ENCODE assay signal across 21 cellular contexts in the genomic region with DNA sequence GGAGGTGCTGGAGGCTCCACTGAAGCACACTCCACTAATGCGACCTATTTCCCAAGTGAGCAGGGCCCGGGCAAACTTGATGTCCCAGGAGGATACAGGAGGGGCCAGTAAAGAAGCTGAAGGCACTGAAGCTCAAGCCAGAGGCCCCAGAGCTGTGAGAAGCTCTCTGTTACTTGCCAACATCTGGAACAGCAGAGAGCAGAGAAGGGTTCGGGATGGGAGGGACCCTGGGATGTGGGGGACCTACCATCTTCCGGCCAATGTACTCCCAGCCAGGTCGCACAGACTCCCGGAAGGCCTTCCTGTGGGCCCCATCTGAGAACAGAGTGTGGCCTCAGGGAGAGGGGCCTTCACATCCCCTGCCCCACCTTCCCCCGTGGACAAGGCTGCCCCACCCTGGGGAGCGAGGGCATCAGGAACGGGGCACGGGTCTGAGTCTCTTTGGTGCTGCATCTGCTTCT. TPM values are rescaled to one million over a fixed set of nuclear protein-coding genes. Genes with fewer than 3 reads are reported as not detected.
DNase-seq lines count a peak whose midpoint lies in the region; ATAC-seq and TF ChIP-seq lines count a peak whose summit lies in the region.
"Had no signal": no experiment of that assay in that cellular context is flagged by ENCODE, and none has a peak within 500 bp of the region (broad histone marks: within the 10 kb centered on the region; RNA-seq: fewer than 3 reads in every experiment).

No MANE protein-coding gene starts in this region.

- H3K4me1 Mint-ChIP-seq in mesothelial cell of epicardium = no peaks in the 10 kb centered on the region

- intact Hi-C loops in left ventricle myocardium inferior (cut with micrococcal nuclease) = no loop called here
- intact Hi-C loops in Right ventricle myocardium inferior (cut with DNase I) = no loop called here
- intact Hi-C loops in posterior vena cava (cut with DNase I) = no loop called here

- H3K9me3 ChIP-seq in left ventricle myocardium inferior (replicated peaks) = no peaks in the 10 kb centered on the region
- H3K9me3 ChIP-seq: HAP-1 had no signal

- no peak for ATAC-seq in Right ventricle myocardium inferior
- ATAC-seq in GM19023 (IDR thresholded peaks at IDR 0.05; ENCODE audit: unreplicated experiment) = no peak
- ATAC-seq in HG02610 (IDR thresholded peaks at IDR 0.05; ENCODE audit: unreplicated experiment) = no peak
- ATAC-seq: esophagus mucosa, foreskin keratinocyte, WTC11 had no signal

- H3K4me3 Mint-ChIP-seq in mesothelial cell of epicardium = no peak overlapping the region
- H3K4me3 Mint-ChIP-seq: activated CD4-positive, alpha-beta memory T cell treated with anti-CD3 and anti-CD28 coated beads for 36 hours; brain; WTC11 had no signal

- no peak overlapping the region for H3K27ac Mint-ChIP-seq in mesothelial cell of epicardium
- H3K27ac Mint-ChIP-seq: activated CD4-positive, alpha-beta memory T cell treated with anti-CD3 and anti-CD28 coated beads for 36 hours; WTC11 had no signal

- H3K27ac ChIP-seq in left ventricle myocardium inferior (replicated peaks) = peak overlapping the region; percentile 76
- no peak overlapping the region for H3K27ac ChIP-seq in coronary artery
- H3K27ac ChIP-seq: foreskin keratinocyte, RWPE1 had no signal

- H3K36me3 ChIP-seq in left ventricle myocardium inferior = no peaks in the 10 kb centered on the region
- H3K36me3 ChIP-seq: HAP-1 had no signal

- DNase-seq in left ventricle myocardium inferior (no peak), Right ventricle myocardium inferior (ENCODE audit: missing footprints) (no peak), coronary artery (ENCODE audit: low spot score) (peak; percentile 54), mesothelial cell of epicardium (ENCODE audit: low spot score in 2 of 2, unreplicated experiment in 2 of 2) (peak; percentile 14 to 19), posterior vena cava (ENCODE audit: low spot score) (no peak)
- DNase-seq: activated naive CD4-positive, alpha-beta T cell; foreskin keratinocyte; hypothalamus; NCI-H146; NCI-H524 treated with DMSO at 0.1 percent for 48 hours; T-helper 9 cell had no signal

- peaks cover 14% of the 10 kb centered on the region for H3K27me3 Mint-ChIP-seq in mesothelial cell of epicardium (ENCODE audit: low read depth)
- H3K27me3 Mint-ChIP-seq: activated CD4-positive, alpha-beta memory T cell treated with anti-CD3 and anti-CD28 coated beads for 36 hours had no signal

- H3K4me3 ChIP-seq in left ventricle myocardium inferior = peak overlapping the region; percentile 57
- no peak overlapping the region for H3K4me3 ChIP-seq in coronary artery
- H3K4me3 ChIP-seq: HAP-1, lung had no signal

- H3K9me3 Mint-ChIP-seq in mesothelial cell of epicardium = no peaks in the 10 kb centered on the region
- H3K9me3 Mint-ChIP-seq: activated CD4-positive, alpha-beta memory T cell treated with anti-CD3 and anti-CD28 coated beads for 36 hours; brain; WTC11 had no signal

- peaks cover 13% of the 10 kb centered on the region for H3K27me3 ChIP-seq in left ventricle myocardium inferior (ENCODE audit: low read depth)

- H3K4me1 ChIP-seq in left ventricle myocardium inferior = peaks cover 54% of the 10 kb centered on the region
- H3K4me1 ChIP-seq: foreskin keratinocyte, HAP-1 had no signal

- H3K36me3 Mint-ChIP-seq in mesothelial cell of epicardium = no peaks in the 10 kb centered on the region
- H3K36me3 Mint-ChIP-seq: activated CD4-positive, alpha-beta memory T cell treated with anti-CD3 and anti-CD28 coated beads for 36 hours; brain; WTC11 had no signal

- no peak for TF ChIP-seq CTCF in left ventricle myocardium inferior (IDR thresholded peaks at IDR 0.05; ENCODE audit: borderline replicate concordance)
- TF ChIP-seq CTCF in coronary artery (IDR thresholded peaks at IDR 0.05) = no peak
- no peak for TF ChIP-seq CTCF in mesothelial cell of epicardium (IDR thresholded peaks at IDR 0.05; ENCODE audit: unreplicated experiment)

RNA-seq across cellular contexts. Expression of a gene that starts 3.1 kb away (rescaled TPM):
- total RNA-seq in left ventricle myocardium inferior (552 TPM), Right ventricle myocardium inferior (440 TPM), mesothelial cell of epicardium (not detected in 3 replicates), posterior vena cava (1 to 10 TPM in 1 of 2 donors, under 1 TPM in 1; 0.65 to 1.0 TPM)
- total RNA-seq: activated CD4-positive, alpha-beta memory T cell treated with anti-CD3 and anti-CD28 coated beads for 36 hours; esophagus mucosa; foreskin keratinocyte had no signal

RNA-seq across cellular contexts. Expression of a gene that starts 14.2 kb away (rescaled TPM):
- total RNA-seq in left ventricle myocardium inferior (0.22 TPM), Right ventricle myocardium inferior (not detected), mesothelial cell of epicardium (not detected in 3 replicates), posterior vena cava (not detected)
- total RNA-seq: activated CD4-positive, alpha-beta memory T cell treated with anti-CD3 and anti-CD28 coated beads for 36 hours; esophagus mucosa; foreskin keratinocyte; lung; subcutaneous adipose tissue; WTC11 had no signal

RNA-seq across cellular contexts. Expression of a gene that starts 46.0 kb away (rescaled TPM):
- total RNA-seq in left ventricle myocardium inferior (118 TPM), Right ventricle myocardium inferior (80.2 TPM), mesothelial cell of epicardium (22.4 to 23.6 TPM (median 23.0 TPM) in 3 replicates), posterior vena cava (100 to 1,000 TPM in 1 of 2 donors, 10 to 100 TPM in 1; 83.8 to 109 TPM)

Comparison
In these comparisons a context has a peak if more than half of its experiments do, and no peak if none do; other contexts are left out.
1. DNase-seq: peak in coronary artery (single experiment) and mesothelial cell of epicardium (2 of 2); none in left ventricle myocardium inferior (single experiment), Right ventricle myocardium inferior (single experiment) and posterior vena cava (single experiment).
2. RNA of a gene that starts 3.1 kb away (total RNA-seq): 552 TPM in left ventricle myocardium inferior (single experiment) and 440 TPM in Right ventricle myocardium inferior (single experiment); 0.65 to 1.0 TPM in posterior vena cava and not detected in mesothelial cell of epicardium; every median in the first group is over 100 times any median in the second.